ENCODE assay signal across 1 cellular context in genomic region chr22:19429950-19430889, GRCh38.
TF ChIP-seq lines count a peak whose summit lies in the region.

No MANE protein-coding gene starts in this region.

TF ChIP-seq in HEK293, 187 proteins besides CTCF, POLR2A, EP300 and RAD21 (continued from another document and continues in another):
- TF ChIP-seq, protein P1, sequence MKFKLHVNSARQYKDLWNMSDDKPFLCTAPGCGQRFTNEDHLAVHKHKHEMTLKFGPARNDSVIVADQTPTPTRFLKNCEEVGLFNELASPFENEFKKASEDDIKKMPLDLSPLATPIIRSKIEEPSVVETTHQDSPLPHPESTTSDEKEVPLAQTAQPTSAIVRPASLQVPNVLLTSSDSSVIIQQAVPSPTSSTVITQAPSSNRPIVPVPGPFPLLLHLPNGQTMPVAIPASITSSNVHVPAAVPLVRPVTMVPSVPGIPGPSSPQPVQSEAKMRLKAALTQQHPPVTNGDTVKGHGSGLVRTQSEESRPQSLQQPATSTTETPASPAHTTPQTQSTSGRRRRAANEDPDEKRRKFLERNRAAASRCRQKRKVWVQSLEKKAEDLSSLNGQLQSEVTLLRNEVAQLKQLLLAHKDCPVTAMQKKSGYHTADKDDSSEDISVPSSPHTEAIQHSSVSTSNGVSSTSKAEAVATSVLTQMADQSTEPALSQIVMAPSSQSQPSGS (tag by site-specific recombination; IDR thresholded peaks at IDR 0.05; ENCODE audit: low read depth) = peak; percentile 71
- TF ChIP-seq SCRT1 (tag by site-specific recombination; IDR thresholded peaks at IDR 0.05; ENCODE audit: borderline replicate concordance) = no peak
- no peak for TF ChIP-seq ZFHX2 (tag by site-specific recombination; conservative IDR thresholded peaks at IDR 0.05)
- TF ChIP-seq ZNF10 (tag by site-specific recombination; IDR thresholded peaks at IDR 0.05) = no peak
- no peak for TF ChIP-seq ZBTB44 (tag by site-specific recombination; IDR thresholded peaks at IDR 0.05)
- TF ChIP-seq, protein P2, sequence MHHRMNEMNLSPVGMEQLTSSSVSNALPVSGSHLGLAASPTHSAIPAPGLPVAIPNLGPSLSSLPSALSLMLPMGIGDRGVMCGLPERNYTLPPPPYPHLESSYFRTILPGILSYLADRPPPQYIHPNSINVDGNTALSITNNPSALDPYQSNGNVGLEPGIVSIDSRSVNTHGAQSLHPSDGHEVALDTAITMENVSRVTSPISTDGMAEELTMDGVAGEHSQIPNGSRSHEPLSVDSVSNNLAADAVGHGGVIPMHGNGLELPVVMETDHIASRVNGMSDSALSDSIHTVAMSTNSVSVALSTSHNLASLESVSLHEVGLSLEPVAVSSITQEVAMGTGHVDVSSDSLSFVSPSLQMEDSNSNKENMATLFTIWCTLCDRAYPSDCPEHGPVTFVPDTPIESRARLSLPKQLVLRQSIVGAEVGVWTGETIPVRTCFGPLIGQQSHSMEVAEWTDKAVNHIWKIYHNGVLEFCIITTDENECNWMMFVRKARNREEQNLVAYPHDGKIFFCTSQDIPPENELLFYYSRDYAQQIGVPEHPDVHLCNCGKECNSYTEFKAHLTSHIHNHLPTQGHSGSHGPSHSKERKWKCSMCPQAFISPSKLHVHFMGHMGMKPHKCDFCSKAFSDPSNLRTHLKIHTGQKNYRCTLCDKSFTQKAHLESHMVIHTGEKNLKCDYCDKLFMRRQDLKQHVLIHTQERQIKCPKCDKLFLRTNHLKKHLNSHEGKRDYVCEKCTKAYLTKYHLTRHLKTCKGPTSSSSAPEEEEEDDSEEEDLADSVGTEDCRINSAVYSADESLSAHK (tag by site-specific recombination; IDR thresholded peaks at IDR 0.05) = no peak
- TF ChIP-seq ZEB2 (tag by site-specific recombination; IDR thresholded peaks at IDR 0.05) = 0 out of 2 replicates have a peak, but pooled peaks have one; percentile 66
- TF ChIP-seq ZNF843 (tag by site-specific recombination; IDR thresholded peaks at IDR 0.05) = no peak
- TF ChIP-seq HOXC10 (CRISPR knock-in tag; IDR thresholded peaks at IDR 0.05) = no peak
- peak; percentile 88 for TF ChIP-seq ZBTB17 (tag by site-specific recombination; IDR thresholded peaks at IDR 0.05)
- no peak for TF ChIP-seq HOXA7 (CRISPR knock-in tag; IDR thresholded peaks at IDR 0.05; ENCODE audit: borderline replicate concordance)
- TF ChIP-seq, protein P3, sequence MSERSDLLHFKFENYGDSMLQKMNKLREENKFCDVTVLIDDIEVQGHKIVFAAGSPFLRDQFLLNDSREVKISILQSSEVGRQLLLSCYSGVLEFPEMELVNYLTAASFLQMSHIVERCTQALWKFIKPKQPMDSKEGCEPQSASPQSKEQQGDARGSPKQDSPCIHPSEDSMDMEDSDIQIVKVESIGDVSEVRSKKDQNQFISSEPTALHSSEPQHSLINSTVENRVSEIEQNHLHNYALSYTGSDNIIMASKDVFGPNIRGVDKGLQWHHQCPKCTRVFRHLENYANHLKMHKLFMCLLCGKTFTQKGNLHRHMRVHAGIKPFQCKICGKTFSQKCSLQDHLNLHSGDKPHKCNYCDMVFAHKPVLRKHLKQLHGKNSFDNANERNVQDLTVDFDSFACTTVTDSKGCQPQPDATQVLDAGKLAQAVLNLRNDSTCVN (tag by site-specific recombination; optimal IDR thresholded peaks at IDR 0.05) = no peak
- TF ChIP-seq FEZF1 (tag by site-specific recombination; IDR thresholded peaks at IDR 0.05) = no peak
- TF ChIP-seq, protein P4, sequence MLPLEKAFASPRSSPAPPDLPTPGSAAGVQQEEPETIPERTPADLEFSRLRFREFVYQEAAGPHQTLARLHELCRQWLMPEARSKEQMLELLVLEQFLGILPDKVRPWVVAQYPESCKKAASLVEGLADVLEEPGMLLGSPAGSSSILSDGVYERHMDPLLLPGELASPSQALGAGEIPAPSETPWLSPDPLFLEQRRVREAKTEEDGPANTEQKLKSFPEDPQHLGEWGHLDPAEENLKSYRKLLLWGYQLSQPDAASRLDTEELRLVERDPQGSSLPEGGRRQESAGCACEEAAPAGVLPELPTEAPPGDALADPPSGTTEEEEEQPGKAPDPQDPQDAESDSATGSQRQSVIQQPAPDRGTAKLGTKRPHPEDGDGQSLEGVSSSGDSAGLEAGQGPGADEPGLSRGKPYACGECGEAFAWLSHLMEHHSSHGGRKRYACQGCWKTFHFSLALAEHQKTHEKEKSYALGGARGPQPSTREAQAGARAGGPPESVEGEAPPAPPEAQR (tag by site-specific recombination; IDR thresholded peaks at IDR 0.05) = no peak
- no peak for TF ChIP-seq MEIS1 (CRISPR knock-in tag; IDR thresholded peaks at IDR 0.05; ENCODE audit: borderline replicate concordance)
- peak; percentile 61; the same call in 1 of the 2 replicates for TF ChIP-seq ZNF600 (tag by site-specific recombination; IDR thresholded peaks at IDR 0.05)
- no peak for TF ChIP-seq ZNF548 (tag by site-specific recombination; IDR thresholded peaks at IDR 0.05)
- no peak for TF ChIP-seq ZNF274 (IDR thresholded peaks at IDR 0.05; ENCODE audit: low read length)
- no peak for TF ChIP-seq ZNF274 (tag by site-specific recombination; IDR thresholded peaks at IDR 0.05; ENCODE audit: borderline replicate concordance)
- no peak for TF ChIP-seq ZSCAN5A (tag by site-specific recombination; IDR thresholded peaks at IDR 0.05)
- no peak for TF ChIP-seq SALL2 (tag by site-specific recombination; IDR thresholded peaks at IDR 0.05; ENCODE audit: borderline replicate concordance)
- no peak for TF ChIP-seq ZNF174 (tag by site-specific recombination; IDR thresholded peaks at IDR 0.05)
- TF ChIP-seq, protein P5, sequence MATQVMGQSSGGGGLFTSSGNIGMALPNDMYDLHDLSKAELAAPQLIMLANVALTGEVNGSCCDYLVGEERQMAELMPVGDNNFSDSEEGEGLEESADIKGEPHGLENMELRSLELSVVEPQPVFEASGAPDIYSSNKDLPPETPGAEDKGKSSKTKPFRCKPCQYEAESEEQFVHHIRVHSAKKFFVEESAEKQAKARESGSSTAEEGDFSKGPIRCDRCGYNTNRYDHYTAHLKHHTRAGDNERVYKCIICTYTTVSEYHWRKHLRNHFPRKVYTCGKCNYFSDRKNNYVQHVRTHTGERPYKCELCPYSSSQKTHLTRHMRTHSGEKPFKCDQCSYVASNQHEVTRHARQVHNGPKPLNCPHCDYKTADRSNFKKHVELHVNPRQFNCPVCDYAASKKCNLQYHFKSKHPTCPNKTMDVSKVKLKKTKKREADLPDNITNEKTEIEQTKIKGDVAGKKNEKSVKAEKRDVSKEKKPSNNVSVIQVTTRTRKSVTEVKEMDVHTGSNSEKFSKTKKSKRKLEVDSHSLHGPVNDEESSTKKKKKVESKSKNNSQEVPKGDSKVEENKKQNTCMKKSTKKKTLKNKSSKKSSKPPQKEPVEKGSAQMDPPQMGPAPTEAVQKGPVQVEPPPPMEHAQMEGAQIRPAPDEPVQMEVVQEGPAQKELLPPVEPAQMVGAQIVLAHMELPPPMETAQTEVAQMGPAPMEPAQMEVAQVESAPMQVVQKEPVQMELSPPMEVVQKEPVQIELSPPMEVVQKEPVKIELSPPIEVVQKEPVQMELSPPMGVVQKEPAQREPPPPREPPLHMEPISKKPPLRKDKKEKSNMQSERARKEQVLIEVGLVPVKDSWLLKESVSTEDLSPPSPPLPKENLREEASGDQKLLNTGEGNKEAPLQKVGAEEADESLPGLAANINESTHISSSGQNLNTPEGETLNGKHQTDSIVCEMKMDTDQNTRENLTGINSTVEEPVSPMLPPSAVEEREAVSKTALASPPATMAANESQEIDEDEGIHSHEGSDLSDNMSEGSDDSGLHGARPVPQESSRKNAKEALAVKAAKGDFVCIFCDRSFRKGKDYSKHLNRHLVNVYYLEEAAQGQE (tag by site-specific recombination; IDR thresholded peaks at IDR 0.05) = no peak
- TF ChIP-seq TCF7L2 (IDR thresholded peaks at IDR 0.05; ENCODE audit: borderline replicate concordance, low read depth, low read length) = no peak
- TF ChIP-seq GFI1B (tag by site-specific recombination; IDR thresholded peaks at IDR 0.05) = no peak
- TF ChIP-seq PRDM1 (tag by site-specific recombination; IDR thresholded peaks at IDR 0.05) = no peak
- no peak for TF ChIP-seq KLF9 (tag by site-specific recombination; IDR thresholded peaks at IDR 0.05; ENCODE audit: low read depth)
- TF ChIP-seq, protein P6, sequence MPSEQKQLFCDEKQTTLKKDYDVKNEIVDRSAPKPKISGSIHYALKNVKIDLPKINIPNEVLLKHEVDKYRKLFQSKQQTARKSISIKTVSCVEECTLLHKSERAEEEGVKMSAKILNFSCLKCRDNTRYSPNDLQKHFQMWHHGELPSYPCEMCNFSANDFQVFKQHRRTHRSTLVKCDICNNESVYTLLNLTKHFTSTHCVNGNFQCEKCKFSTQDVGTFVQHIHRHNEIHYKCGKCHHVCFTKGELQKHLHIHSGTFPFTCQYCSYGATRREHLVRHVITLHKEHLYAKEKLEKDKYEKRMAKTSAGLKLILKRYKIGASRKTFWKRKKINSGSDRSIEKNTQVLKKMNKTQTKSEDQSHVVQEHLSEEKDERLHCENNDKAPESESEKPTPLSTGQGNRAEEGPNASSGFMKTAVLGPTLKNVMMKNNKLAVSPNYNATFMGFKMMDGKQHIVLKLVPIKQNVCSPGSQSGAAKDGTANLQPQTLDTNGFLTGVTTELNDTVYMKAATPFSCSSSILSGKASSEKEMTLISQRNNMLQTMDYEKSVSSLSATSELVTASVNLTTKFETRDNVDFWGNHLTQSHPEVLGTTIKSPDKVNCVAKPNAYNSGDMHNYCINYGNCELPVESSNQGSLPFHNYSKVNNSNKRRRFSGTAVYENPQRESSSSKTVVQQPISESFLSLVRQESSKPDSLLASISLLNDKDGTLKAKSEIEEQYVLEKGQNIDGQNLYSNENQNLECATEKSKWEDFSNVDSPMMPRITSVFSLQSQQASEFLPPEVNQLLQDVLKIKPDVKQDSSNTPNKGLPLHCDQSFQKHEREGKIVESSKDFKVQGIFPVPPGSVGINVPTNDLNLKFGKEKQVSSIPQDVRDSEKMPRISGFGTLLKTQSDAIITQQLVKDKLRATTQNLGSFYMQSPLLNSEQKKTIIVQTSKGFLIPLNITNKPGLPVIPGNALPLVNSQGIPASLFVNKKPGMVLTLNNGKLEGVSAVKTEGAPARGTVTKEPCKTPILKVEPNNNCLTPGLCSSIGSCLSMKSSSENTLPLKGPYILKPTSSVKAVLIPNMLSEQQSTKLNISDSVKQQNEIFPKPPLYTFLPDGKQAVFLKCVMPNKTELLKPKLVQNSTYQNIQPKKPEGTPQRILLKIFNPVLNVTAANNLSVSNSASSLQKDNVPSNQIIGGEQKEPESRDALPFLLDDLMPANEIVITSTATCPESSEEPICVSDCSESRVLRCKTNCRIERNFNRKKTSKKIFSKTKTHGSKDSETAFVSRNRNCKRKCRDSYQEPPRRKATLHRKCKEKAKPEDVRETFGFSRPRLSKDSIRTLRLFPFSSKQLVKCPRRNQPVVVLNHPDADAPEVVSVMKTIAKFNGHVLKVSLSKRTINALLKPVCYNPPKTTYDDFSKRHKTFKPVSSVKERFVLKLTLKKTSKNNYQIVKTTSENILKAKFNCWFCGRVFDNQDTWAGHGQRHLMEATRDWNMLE (tag by site-specific recombination; conservative IDR thresholded peaks at IDR 0.05; ENCODE audit: low read depth) = no peak
- no peak for TF ChIP-seq ZNF670 (tag by site-specific recombination; IDR thresholded peaks at IDR 0.05; ENCODE audit: low read depth)
- TF ChIP-seq, protein P7, sequence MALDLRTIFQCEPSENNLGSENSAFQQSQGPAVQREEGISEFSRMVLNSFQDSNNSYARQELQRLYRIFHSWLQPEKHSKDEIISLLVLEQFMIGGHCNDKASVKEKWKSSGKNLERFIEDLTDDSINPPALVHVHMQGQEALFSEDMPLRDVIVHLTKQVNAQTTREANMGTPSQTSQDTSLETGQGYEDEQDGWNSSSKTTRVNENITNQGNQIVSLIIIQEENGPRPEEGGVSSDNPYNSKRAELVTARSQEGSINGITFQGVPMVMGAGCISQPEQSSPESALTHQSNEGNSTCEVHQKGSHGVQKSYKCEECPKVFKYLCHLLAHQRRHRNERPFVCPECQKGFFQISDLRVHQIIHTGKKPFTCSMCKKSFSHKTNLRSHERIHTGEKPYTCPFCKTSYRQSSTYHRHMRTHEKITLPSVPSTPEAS (tag by site-specific recombination; IDR thresholded peaks at IDR 0.05) = no peak
- TF ChIP-seq, protein P8, sequence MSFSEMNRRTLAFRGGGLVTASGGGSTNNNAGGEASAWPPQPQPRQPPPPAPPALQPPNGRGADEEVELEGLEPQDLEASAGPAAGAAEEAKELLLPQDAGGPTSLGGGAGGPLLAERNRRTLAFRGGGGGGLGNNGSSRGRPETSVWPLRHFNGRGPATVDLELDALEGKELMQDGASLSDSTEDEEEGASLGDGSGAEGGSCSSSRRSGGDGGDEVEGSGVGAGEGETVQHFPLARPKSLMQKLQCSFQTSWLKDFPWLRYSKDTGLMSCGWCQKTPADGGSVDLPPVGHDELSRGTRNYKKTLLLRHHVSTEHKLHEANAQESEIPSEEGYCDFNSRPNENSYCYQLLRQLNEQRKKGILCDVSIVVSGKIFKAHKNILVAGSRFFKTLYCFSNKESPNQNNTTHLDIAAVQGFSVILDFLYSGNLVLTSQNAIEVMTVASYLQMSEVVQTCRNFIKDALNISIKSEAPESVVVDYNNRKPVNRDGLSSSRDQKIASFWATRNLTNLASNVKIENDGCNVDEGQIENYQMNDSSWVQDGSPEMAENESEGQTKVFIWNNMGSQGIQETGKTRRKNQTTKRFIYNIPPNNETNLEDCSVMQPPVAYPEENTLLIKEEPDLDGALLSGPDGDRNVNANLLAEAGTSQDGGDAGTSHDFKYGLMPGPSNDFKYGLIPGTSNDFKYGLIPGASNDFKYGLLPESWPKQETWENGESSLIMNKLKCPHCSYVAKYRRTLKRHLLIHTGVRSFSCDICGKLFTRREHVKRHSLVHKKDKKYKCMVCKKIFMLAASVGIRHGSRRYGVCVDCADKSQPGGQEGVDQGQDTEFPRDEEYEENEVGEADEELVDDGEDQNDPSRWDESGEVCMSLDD (tag by site-specific recombination; IDR thresholded peaks at IDR 0.05) = no peak
- no peak for TF ChIP-seq ZNF747 (tag by site-specific recombination; IDR thresholded peaks at IDR 0.05)
- TF ChIP-seq ZNF366 (tag by site-specific recombination; conservative IDR thresholded peaks at IDR 0.05) = no peak
- TF ChIP-seq ZNF629 (tag by site-specific recombination; IDR thresholded peaks at IDR 0.05) = peak; percentile 75
